25 cellular contexts compared by ENCODE assay signal in the genomic region with DNA sequence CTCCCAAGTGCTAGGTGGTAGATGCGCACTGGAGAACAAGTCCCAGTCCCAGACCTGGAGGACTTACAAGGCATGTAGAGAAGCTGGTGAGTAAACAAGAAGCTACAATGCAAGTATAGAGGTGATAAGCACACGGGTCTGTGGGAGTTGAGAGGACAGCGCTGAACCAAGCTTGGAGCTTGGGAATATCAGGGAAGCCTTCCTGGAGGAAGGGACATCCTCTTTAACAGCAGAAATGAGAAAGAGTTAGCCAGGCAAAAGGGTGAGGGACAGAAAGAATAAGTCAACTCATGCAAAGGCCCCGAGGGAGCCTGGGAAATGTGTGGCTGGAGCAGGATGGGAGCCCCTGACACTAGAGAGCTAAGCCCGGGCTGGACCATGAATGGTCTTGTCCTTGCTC. TPM values are rescaled to one million over a fixed set of nuclear protein-coding genes. Genes with fewer than 3 reads are reported as not detected.
A peak's percentile ranks its signal among the peaks of the same experiment; 100 is the strongest.
DNase-seq lines count a peak whose midpoint lies in the region; ATAC-seq, FAIRE-seq and TF ChIP-seq lines count a peak whose summit lies in the region.
"Had no signal": no experiment of that assay in that cellular context is flagged by ENCODE, and none has a peak within 500 bp of the region (broad histone marks: within the 10 kb centered on the region; RNA-seq: fewer than 3 reads in every experiment).

No MANE protein-coding gene starts in this region.

- H3K79me2 ChIP-seq in HepG2 (ENCODE audit: insufficient read depth, low read length): no peaks in the 10 kb centered on the region

- H3K9me3 ChIP-seq in HepG2 (ENCODE audit: low read length) (no peaks in the 10 kb centered on the region), right lobe of liver (no peaks in the 10 kb centered on the region), T-helper 17 cell (ENCODE audit: control insufficient read depth, low read length, poor library complexity, severe bottlenecking) (no peaks in the 10 kb centered on the region)
- H3K9me3 ChIP-seq: BE2C had no signal

- POLR2A ChIA-PET in HepG2 (lab: Yijun Ruan, JAX): interaction anchor here (1.0 kb wide), 1 partner anchor 54 kb away, joined by 4 read pairs; the partner anchor contains the start of gene NOL6

- H2AFZ ChIP-seq in HepG2 (ENCODE audit: low read length): no peak overlapping the region
- H2AFZ ChIP-seq: GM23338 had no signal

- FAIRE-seq in HepG2 (lab: Jason Lieb, UNC): no peak
- FAIRE-seq: GM12878 had no signal

- H3K36me3 Mint-ChIP-seq in T-helper 17 cell (ENCODE audit: low read depth): no peaks in the 10 kb centered on the region
- H3K36me3 Mint-ChIP-seq in memory B cell: no peaks in the 10 kb centered on the region

- no TSS peak for BruUV-seq in HepG2 (replicated peaks; lab: Mats Ljungman, UMichigan)

- no peaks in the 10 kb centered on the region for H4K20me1 ChIP-seq in HepG2 (ENCODE audit: insufficient read depth, low read length)

- no peak overlapping the region for H3K27ac ChIP-seq in HepG2 (ENCODE audit: extremely low read length, insufficient read depth, low read length)
- no peak overlapping the region for H3K27ac ChIP-seq in right lobe of liver
- H3K27ac ChIP-seq: KMS-11 had no signal

- TF ChIP-seq CTCF in HepG2 (CRISPR knock-in tag; IDR thresholded peaks at IDR 0.05): no peak
- TF ChIP-seq CTCF in right lobe of liver (IDR thresholded peaks at IDR 0.05): no peak
- TF ChIP-seq CTCF in GM13977 (IDR thresholded peaks at IDR 0.05; ENCODE audit: extremely low read depth, insufficient read depth, missing control alignments): no peak

- 40% methylated on average over 5 of the region's 5 CpGs for WGBS in HepG2 (ENCODE audit: low lambda C conversion rate)
- WGBS in right lobe of liver (ENCODE audit: insufficient coverage, low coverage, low lambda C conversion rate, missing lambda C conversion rate): 85% methylated on average over 5 of the region's 5 CpGs

- CTCF ChIA-PET in HepG2 (lab: Yijun Ruan, JAX; ENCODE audit: low intra/inter-chr PET ratio, low total read pairs): no interaction called here

- no peaks in the 10 kb centered on the region for H3K36me3 ChIP-seq in HepG2 (replicated peaks in 1 of 2; ENCODE audit: control insufficient read depth in 1 of 2, insufficient read depth in 2 of 2, low read length in 2 of 2)
- H3K36me3 ChIP-seq in right lobe of liver: no peaks in the 10 kb centered on the region
- H3K36me3 ChIP-seq: BE2C had no signal

- H3K4me1 Mint-ChIP-seq in T-helper 17 cell: peaks cover 50% of the 10 kb centered on the region
- H3K4me1 Mint-ChIP-seq in memory B cell: peaks cover 2% of the 10 kb centered on the region

- DNase-seq in HepG2 (ENCODE audit: low spot score): no peak
- no peak for DNase-seq in right lobe of liver
- DNase-seq in T-helper 17 cell: no peak
- no peak for DNase-seq in memory B cell (ENCODE audit: low spot score in 2 of 2)
- DNase-seq in NCI-H524 treated with DMSO at 0.1 percent for 48 hours (lab: John Stamatoyannopoulos, UW): no peak
- DNase-seq in GM13977 (ENCODE audit: low spot score): no peak
- DNase-seq in NCI-H1105 treated with DMSO at 0.1 percent for 48 hours (lab: John Stamatoyannopoulos, UW): no peak
- DNase-seq: BE2C, COR-L47, DMS 273 treated with DMSO at 0.1 percent for 48 hours, DMS79 treated with DMSO at 0.1 percent for 48 hours, HCEC 1CT, NCI-H1092 treated with DMSO at 0.1 percent for 48 hours, NCI-H146, NCI-H2029, NCI-H345, NCI-H526, Right ventricle myocardium superior had no signal

- ATAC-seq in HepG2 (no peak), right lobe of liver (no peak), T-helper 17 cell (no peak), memory B cell (ENCODE audit: low read depth) (no peak)
- ATAC-seq in activated CD4-positive, CD25-positive, alpha-beta regulatory T cell treated with anti-CD3 and anti-CD28 coated beads, Interleukin-2, amount 50 U/mL, for 24 hours: no peak
- ATAC-seq: GM12878, GM23338 had no signal

- H3K4me1 ChIP-seq in HepG2 (ENCODE audit: insufficient read depth, low read length) (peaks cover 48% of the 10 kb centered on the region), right lobe of liver (peaks cover 0 to 16% (median 8%) of the 10 kb centered on the region in 4 donors)
- H3K4me1 ChIP-seq: BE2C had no signal

- no peak for TF ChIP-seq RAD21 in HepG2 (CRISPR knock-in tag; IDR thresholded peaks at IDR 0.05)

- H3K27me3 ChIP-seq in HepG2 (ENCODE audit: control insufficient read depth in 1 of 2, insufficient read depth in 2 of 2, low read length in 2 of 2) (peaks cover 3 to 38% of the 10 kb centered on the region in 2 experiments; a peak in 4 of 5 replicates), right lobe of liver (no peaks in the 10 kb centered on the region)
- H3K27me3 ChIP-seq: BE2C had no signal

- H3K9ac ChIP-seq in HepG2 (ENCODE audit: insufficient read depth, low read depth, low read length): no peak overlapping the region
- H3K9ac ChIP-seq: KMS-11 had no signal

- no peak overlapping the region for H3K4me2 ChIP-seq in HepG2 (ENCODE audit: low read depth, low read length)
- H3K4me2 ChIP-seq: GM23338, KMS-11 had no signal

- H3K4me3 Mint-ChIP-seq in T-helper 17 cell (peak overlapping the region; percentile 52), memory B cell (no peak overlapping the region)
- H3K4me3 Mint-ChIP-seq: GM23338 had no signal

- in situ Hi-C loops in HepG2 (cut with HindIII; ENCODE audit: extremely low pct_ligation_motif_present, low pct_unique_long_range_greater_than_20kb) (no loop called here), GM13977 (cut with MboI; ENCODE audit: low pct_unique_long_range_greater_than_20kb, low sequenced_read_pairs, unreplicated experiment) (no loop called here)

- no peaks in the 10 kb centered on the region for H3K9me3 Mint-ChIP-seq in memory B cell

- TF ChIP-seq POLR2A in HepG2 (IDR thresholded peaks at IDR 0.05; ENCODE audit: insufficient read depth in 1 of 2, low read depth in 2 of 2, low read length in 2 of 2): no peak
- TF ChIP-seq POLR2A in right lobe of liver (IDR thresholded peaks at IDR 0.05): no peak

- intact Hi-C loops in HepG2 (cut with micrococcal nuclease; ENCODE audit: unreplicated experiment): loop anchor here (5.0 kb wide), 1 partner anchor 47 kb away; no protein-coding TSS in a partner anchor
- intact Hi-C loops in right lobe of liver (cut with DNase I): no loop called here

- no peak for TF ChIP-seq EP300 in HepG2 (IDR thresholded peaks at IDR 0.05; ENCODE audit: low read depth in 2 of 2, low read length in 2 of 2)
- no peak for TF ChIP-seq EP300 in HepG2 (CRISPR knock-in tag; IDR thresholded peaks at IDR 0.05; ENCODE audit: borderline replicate concordance)

- H3K27me3 Mint-ChIP-seq in T-helper 17 cell (no peaks in the 10 kb centered on the region), memory B cell (peaks cover 16% of the 10 kb centered on the region)

- peak overlapping the region; percentile 89 for H3K27ac Mint-ChIP-seq in T-helper 17 cell
- peak overlapping the region; percentile 2 for H3K27ac Mint-ChIP-seq in memory B cell
- H3K27ac Mint-ChIP-seq: GM23338 had no signal

- H3K4me3 ChIP-seq in HepG2 (replicated peaks in 1 of 3; ENCODE audit: insufficient read depth in 1 of 3, low read depth in 2 of 3, low read length in 3 of 3): no peak overlapping the region
- H3K4me3 ChIP-seq in right lobe of liver: no peak overlapping the region
- H3K4me3 ChIP-seq: GM12878, GM23338 had no signal

RNA-seq across cellular contexts. Expression of gene AQP7, which starts 17.5 kb away (rescaled TPM):
- total RNA-seq in HepG2 (2016; rRNA removed; fragmentation: Illumina TruSeq; extraction: Trizol) (0.58 and 1.9 TPM in 2 replicates), right lobe of liver (10 to 100 TPM; 10.4 to 25.1 (median 16.6) TPM), T-helper 17 cell (1 to 10 TPM in 1 of 2 donors, under 1 TPM in 1; 0.31 to 1.2 TPM)
- total RNA-seq in HepG2 (2016; cell fraction: cytosol; rRNA removed; fragmentation: Illumina TruSeq; extraction: Trizol; ENCODE audit: low read depth): 0.71 and 0.81 TPM in 2 replicates
- total RNA-seq in HepG2 (2016; cell fraction: insoluble cytoplasmic fraction; rRNA removed; fragmentation: Illumina TruSeq; extraction: Trizol): 1.0 and 1.6 TPM in 2 replicates
- total RNA-seq in HepG2 (2016; cell fraction: membrane; rRNA removed; fragmentation: Illumina TruSeq; extraction: Trizol): 0.74 and 0.86 TPM in 2 replicates
- total RNA-seq in HepG2 (2016; cell fraction: nucleus; rRNA removed; fragmentation: Illumina TruSeq; extraction: Trizol): 2.8 and 3.0 TPM in 2 replicates
- polyA plus RNA-seq in HepG2 (2011; rRNA removed): 2.1 and 5.6 TPM in 2 replicates
- 2.7 and 3.2 TPM in 2 replicates for polyA plus RNA-seq in HepG2 (2011; cell fraction: cytosol; rRNA removed)
- polyA plus RNA-seq in HepG2 (2011; cell fraction: nucleus; rRNA removed): 24.1 and 31.8 TPM in 2 replicates
- 7.9 and 9.8 TPM in 2 replicates for polyA plus RNA-seq in HepG2 (2012)
- polyA plus RNA-seq in HepG2 (2016; cell fraction: cytosol; fragmentation: Illumina TruSeq; extraction: Trizol; ENCODE audit: low read depth): 0.60 and 0.85 TPM in 2 replicates
- polyA plus RNA-seq in HepG2 (2016; cell fraction: insoluble cytoplasmic fraction; fragmentation: Illumina TruSeq; extraction: Trizol; ENCODE audit: low read depth): 0.82 and 1.2 TPM in 2 replicates
- 1.2 and 1.7 TPM in 2 replicates for polyA plus RNA-seq in HepG2 (2016; cell fraction: membrane; fragmentation: Illumina TruSeq; extraction: Trizol; ENCODE audit: low read depth)
- 7.8 and 9.5 TPM in 2 replicates for polyA plus RNA-seq in HepG2 (2016; cell fraction: nucleus; fragmentation: Illumina TruSeq; extraction: Trizol; ENCODE audit: insufficient read depth, low read depth)
- 1.9 and 6.0 TPM in 2 replicates for polyA minus RNA-seq in HepG2 (2011; rRNA and poly(A)+ RNA removed; ENCODE audit: low replicate concordance)
- 1.2 and 1.5 TPM in 2 replicates for polyA minus RNA-seq in HepG2 (2011; cell fraction: cytosol; rRNA and poly(A)+ RNA removed)
- polyA minus RNA-seq in HepG2 (2011; cell fraction: nucleus; rRNA and poly(A)+ RNA removed): 6.2 and 6.6 TPM in 2 replicates
- total RNA-seq: A673, GM12878, GM23338, HT1080, SK-MEL-5 had no signal
- polyA plus RNA-seq: GM23338 had no signal

RNA-seq across cellular contexts. Expression of gene AQP3, which starts 27.5 kb away (rescaled TPM):
- total RNA-seq in HepG2 (2016; rRNA removed; fragmentation: Illumina TruSeq; extraction: Trizol) (0.87 and 1.4 TPM in 2 replicates), right lobe of liver (100 to 1,000 TPM in 3 of 6 experiments, 10 to 100 TPM in 3; 49.7 to 158 (median 109) TPM), T-helper 17 cell (100 to 1,000 TPM; 206 to 225 TPM)
- 0.30 and 0.62 TPM in 2 replicates for total RNA-seq in HepG2 (2016; cell fraction: cytosol; rRNA removed; fragmentation: Illumina TruSeq; extraction: Trizol; ENCODE audit: low read depth)
- total RNA-seq in HepG2 (2016; cell fraction: insoluble cytoplasmic fraction; rRNA removed; fragmentation: Illumina TruSeq; extraction: Trizol): 0.73 and 1.5 TPM in 2 replicates
- 0.65 and 0.99 TPM in 2 replicates for total RNA-seq in HepG2 (2016; cell fraction: membrane; rRNA removed; fragmentation: Illumina TruSeq; extraction: Trizol)
- 1.2 and 1.3 TPM in 2 replicates for total RNA-seq in HepG2 (2016; cell fraction: nucleus; rRNA removed; fragmentation: Illumina TruSeq; extraction: Trizol)
- polyA plus RNA-seq in HepG2 (2011; rRNA removed): 5.5 and 12.2 TPM in 2 replicates
- 7.3 and 9.8 TPM in 2 replicates for polyA plus RNA-seq in HepG2 (2011; cell fraction: cytosol; rRNA removed)
- polyA plus RNA-seq in HepG2 (2011; cell fraction: nucleus; rRNA removed): 8.4 and 11.9 TPM in 2 replicates
- 14.8 and 18.2 TPM in 2 replicates for polyA plus RNA-seq in HepG2 (2012)
- 0.33 and 0.46 TPM in 2 replicates for polyA plus RNA-seq in HepG2 (2016; cell fraction: cytosol; fragmentation: Illumina TruSeq; extraction: Trizol; ENCODE audit: low read depth)
- polyA plus RNA-seq in HepG2 (2016; cell fraction: insoluble cytoplasmic fraction; fragmentation: Illumina TruSeq; extraction: Trizol; ENCODE audit: low read depth): 0.59 and 0.63 TPM in 2 replicates
- 0.94 and 1.2 TPM in 2 replicates for polyA plus RNA-seq in HepG2 (2016; cell fraction: membrane; fragmentation: Illumina TruSeq; extraction: Trizol; ENCODE audit: low read depth)
- 1.4 and 2.5 TPM in 2 replicates for polyA plus RNA-seq in HepG2 (2016; cell fraction: nucleus; fragmentation: Illumina TruSeq; extraction: Trizol; ENCODE audit: insufficient read depth, low read depth)
- polyA minus RNA-seq in HepG2 (2011; rRNA and poly(A)+ RNA removed; ENCODE audit: low replicate concordance): 6.2 and 648 TPM in 2 replicates
- 4.7 and 6.3 TPM in 2 replicates for polyA minus RNA-seq in HepG2 (2011; cell fraction: cytosol; rRNA and poly(A)+ RNA removed)
- 2.0 and 2.7 TPM in 2 replicates for polyA minus RNA-seq in HepG2 (2011; cell fraction: nucleus; rRNA and poly(A)+ RNA removed)
- total RNA-seq: SK-MEL-5 had no signal

RNA-seq across cellular contexts. Expression of gene NOL6, which starts 53.8 kb away (rescaled TPM):
- total RNA-seq in HepG2 (2016; rRNA removed; fragmentation: Illumina TruSeq; extraction: Trizol) (28.6 and 30.2 TPM in 2 replicates), right lobe of liver (10 to 100 TPM; 12.3 to 26.1 (median 15.4) TPM), T-helper 17 cell (10 to 100 TPM; 32.4 to 34.6 TPM)
- total RNA-seq in HepG2 (2016; cell fraction: cytosol; rRNA removed; fragmentation: Illumina TruSeq; extraction: Trizol; ENCODE audit: low read depth): 2.8 and 3.9 TPM in 2 replicates
- total RNA-seq in HepG2 (2016; cell fraction: insoluble cytoplasmic fraction; rRNA removed; fragmentation: Illumina TruSeq; extraction: Trizol): 22.1 and 31.4 TPM in 2 replicates
- total RNA-seq in HepG2 (2016; cell fraction: membrane; rRNA removed; fragmentation: Illumina TruSeq; extraction: Trizol): 9.8 and 10.2 TPM in 2 replicates
- total RNA-seq in HepG2 (2016; cell fraction: nucleus; rRNA removed; fragmentation: Illumina TruSeq; extraction: Trizol): 23.4 and 29.5 TPM in 2 replicates
- polyA plus RNA-seq in HepG2 (2011; rRNA removed): 17.0 and 23.0 TPM in 2 replicates
- 9.7 and 9.8 TPM in 2 replicates for polyA plus RNA-seq in HepG2 (2011; cell fraction: cytosol; rRNA removed)
- 48.7 and 50.3 TPM in 2 replicates for polyA plus RNA-seq in HepG2 (2011; cell fraction: nucleus; rRNA removed)
- 14.2 and 17.1 TPM in 2 replicates for polyA plus RNA-seq in HepG2 (2012)
- polyA plus RNA-seq in HepG2 (2016; cell fraction: cytosol; fragmentation: Illumina TruSeq; extraction: Trizol; ENCODE audit: low read depth): 2.5 and 2.9 TPM in 2 replicates
- 22.0 and 27.2 TPM in 2 replicates for polyA plus RNA-seq in HepG2 (2016; cell fraction: insoluble cytoplasmic fraction; fragmentation: Illumina TruSeq; extraction: Trizol; ENCODE audit: low read depth)
- 5.3 and 7.6 TPM in 2 replicates for polyA plus RNA-seq in HepG2 (2016; cell fraction: membrane; fragmentation: Illumina TruSeq; extraction: Trizol; ENCODE audit: low read depth)
- polyA plus RNA-seq in HepG2 (2016; cell fraction: nucleus; fragmentation: Illumina TruSeq; extraction: Trizol; ENCODE audit: insufficient read depth, low read depth): 49.3 and 51.6 TPM in 2 replicates
- polyA minus RNA-seq in HepG2 (2011; rRNA and poly(A)+ RNA removed; ENCODE audit: low replicate concordance): 38.5 and 95.8 TPM in 2 replicates
- polyA minus RNA-seq in HepG2 (2011; cell fraction: cytosol; rRNA and poly(A)+ RNA removed): 10.8 and 11.3 TPM in 2 replicates
- 26.0 and 29.8 TPM in 2 replicates for polyA minus RNA-seq in HepG2 (2011; cell fraction: nucleus; rRNA and poly(A)+ RNA removed)

Comparison
In these comparisons a context has a peak if more than half of its experiments do, and no peak if none do; other contexts are left out.
1. RNA of gene AQP3, which starts 27.5 kb away (total RNA-seq): 206 to 225 TPM in T-helper 17 cell and 49.7 to 158 TPM in right lobe of liver; 0.30 to 1.5 TPM in HepG2; every median in the first group is over 10 times any median in the second.